25 cellular contexts compared by ENCODE assay signal in genomic region chr9:104339692-104340091, GRCh38.
"Had no signal": no experiment of that assay in that cellular context is flagged by ENCODE, and none has a peak within 500 bp of the region (broad histone marks: within the 10 kb centered on the region; RNA-seq: fewer than 3 reads in every experiment).

No MANE protein-coding gene starts in this region.

- H3K9ac ChIP-seq: parathyroid adenoma had no signal

- H3K36me3 ChIP-seq: breast epithelium, heart left ventricle, right atrium auricular region, suprapubic skin, tibial artery had no signal

- DNase-seq: activated CD4-positive, alpha-beta memory T cell treated with anti-CD3 and anti-CD28 coated beads for 36 hours; activated CD4-positive, alpha-beta T cell treated with anti-CD3 and anti-CD28 coated beads, Interleukin-2, amount 10 ng/mL, durations not matched to agents 24 days and 14 days; activated CD4-positive, CD25-positive, alpha-beta regulatory T cell treated with anti-CD3 and anti-CD28 coated beads, Interleukin-2, amount 50 U/mL, for 72 hours; activated T-cell treated with anti-CD3 and anti-CD28 coated beads, Interleukin-2, amount 50 U/mL, for 4 hours; effector CD8-positive, alpha-beta T cell; erythroblast; heart left ventricle; hypothalamus; immature natural killer cell; midbrain; naive thymus-derived CD4-positive, alpha-beta T cell; nucleus accumbens; stimulated activated CD4-positive, alpha-beta T cell treated with anti-CD3 and anti-CD28 coated beads, Interleukin-15, amount 100 ng/mL, for 24 hours; stimulated activated CD4-positive, alpha-beta T cell treated with anti-CD3 and anti-CD28 coated beads, Interleukin-2, amount 100 ng/mL, for 24 hours; stimulated activated naive CD4-positive, alpha-beta T cell; tibial artery had no signal

- H3K4me1 Mint-ChIP-seq: activated CD4-positive, alpha-beta T cell treated with anti-CD3 and anti-CD28 coated beads, Interleukin-2, amount 10 ng/mL, durations not matched to agents 24 days and 14 days; activated naive CD4-positive, alpha-beta T cell treated with anti-CD3 and anti-CD28 coated beads, Interleukin-2, amount 50 U/mL, for 24 hours; central memory CD8-positive, alpha-beta T cell; immature natural killer cell; memory B cell; naive thymus-derived CD4-positive, alpha-beta T cell had no signal

- H3K4me3 Mint-ChIP-seq: activated CD4-positive, alpha-beta memory T cell treated with anti-CD3 and anti-CD28 coated beads for 36 hours; activated CD4-positive, alpha-beta T cell treated with anti-CD3 and anti-CD28 coated beads, Interleukin-2, amount 10 ng/mL, durations not matched to agents 24 days and 14 days; activated naive CD4-positive, alpha-beta T cell treated with anti-CD3 and anti-CD28 coated beads, Interleukin-2, amount 50 U/mL, for 24 hours; activated T-cell treated with anti-CD3 and anti-CD28 coated beads, Interleukin-2, amount 50 U/mL, for 4 hours; central memory CD8-positive, alpha-beta T cell; immature natural killer cell; memory B cell; naive thymus-derived CD4-positive, alpha-beta T cell had no signal

- H3K27me3 Mint-ChIP-seq: activated CD4-positive, alpha-beta memory T cell treated with anti-CD3 and anti-CD28 coated beads for 36 hours; activated CD4-positive, alpha-beta T cell treated with anti-CD3 and anti-CD28 coated beads, Interleukin-2, amount 10 ng/mL, durations not matched to agents 24 days and 14 days; central memory CD8-positive, alpha-beta T cell; memory B cell had no signal

- ATAC-seq: activated T-cell treated with anti-CD3 and anti-CD28 coated beads, Interleukin-2, amount 50 U/mL, for 4 hours; heart left ventricle; naive thymus-derived CD4-positive, alpha-beta T cell had no signal

- H3K27me3 ChIP-seq: breast epithelium, heart left ventricle, right atrium auricular region, suprapubic skin, tibial artery had no signal

- H3K9me3 Mint-ChIP-seq: activated CD4-positive, alpha-beta T cell treated with anti-CD3 and anti-CD28 coated beads, Interleukin-2, amount 10 ng/mL, durations not matched to agents 24 days and 14 days; activated T-helper 2 cell treated with anti-CD3 and anti-CD28 coated beads, Interferon-gamma antibody, Interleukin-2, Interleukin-4, amounts not matched to agents 10 μg/mL and 5 μg/mL and 100 μg/mL, durations not matched to agents 14 hours and 24 hours and 36 hours had no signal

- H3K36me3 Mint-ChIP-seq: activated CD4-positive, alpha-beta memory T cell treated with anti-CD3 and anti-CD28 coated beads for 36 hours; activated naive CD4-positive, alpha-beta T cell treated with anti-CD3 and anti-CD28 coated beads, Interleukin-2, amount 50 U/mL, for 24 hours; immature natural killer cell; memory B cell; naive thymus-derived CD4-positive, alpha-beta T cell had no signal

- H3K4me1 ChIP-seq: breast epithelium, heart left ventricle, parathyroid adenoma, right atrium auricular region, suprapubic skin, tibial artery had no signal

- H3K4me3 ChIP-seq: breast epithelium, heart left ventricle, right atrium auricular region, smooth muscle cell, suprapubic skin, tibial artery had no signal

- H3K9me3 ChIP-seq: breast epithelium, right atrium auricular region, suprapubic skin, tibial artery had no signal

- H3K27ac ChIP-seq: breast epithelium, heart left ventricle, parathyroid adenoma, right atrium auricular region, suprapubic skin, tibial artery had no signal

- H3K27ac Mint-ChIP-seq: activated CD4-positive, alpha-beta memory T cell treated with anti-CD3 and anti-CD28 coated beads for 36 hours; activated CD4-positive, alpha-beta T cell treated with anti-CD3 and anti-CD28 coated beads, Interleukin-2, amount 10 ng/mL, durations not matched to agents 24 days and 14 days; activated naive CD4-positive, alpha-beta T cell treated with anti-CD3 and anti-CD28 coated beads, Interleukin-2, amount 50 U/mL, for 24 hours; activated T-helper 2 cell treated with anti-CD3 and anti-CD28 coated beads, Interferon-gamma antibody, Interleukin-2, Interleukin-4, amounts not matched to agents 10 μg/mL and 5 μg/mL and 100 μg/mL, durations not matched to agents 14 hours and 24 hours and 36 hours; immature natural killer cell; memory B cell; naive thymus-derived CD4-positive, alpha-beta T cell had no signal
